2 cellular contexts compared by ENCODE assay signal in genomic region chr5:1165864-1166263, GRCh38.
TF ChIP-seq lines count a peak whose summit lies in the region.

No MANE protein-coding gene starts in this region.

TF ChIP-seq in HEK293, 187 proteins besides CTCF, POLR2A, EP300 and RAD21:
- no peak for TF ChIP-seq ZNF629 (tag by site-specific recombination; IDR thresholded peaks at IDR 0.05)
- no peak for TF ChIP-seq WT1 (tag by site-specific recombination; IDR thresholded peaks at IDR 0.05)
- TF ChIP-seq ZNF664 (tag by site-specific recombination; IDR thresholded peaks at IDR 0.05): no peak
- no peak for TF ChIP-seq ZNF223 (tag by site-specific recombination; IDR thresholded peaks at IDR 0.05)
- TF ChIP-seq ZFP41 (tag by site-specific recombination; IDR thresholded peaks at IDR 0.05; ENCODE audit: borderline replicate concordance): no peak
- TF ChIP-seq FEZF1 (tag by site-specific recombination; IDR thresholded peaks at IDR 0.05): no peak
- TF ChIP-seq ZNF530 (tag by site-specific recombination; IDR thresholded peaks at IDR 0.05; ENCODE audit: low read depth): no peak
- no peak for TF ChIP-seq ZBTB17 (tag by site-specific recombination; IDR thresholded peaks at IDR 0.05)
- no peak for TF ChIP-seq ZNF292 (tag by site-specific recombination; IDR thresholded peaks at IDR 0.05; ENCODE audit: borderline replicate concordance, low read depth)
- peak; percentile 92 for TF ChIP-seq EGR2 (tag by site-specific recombination; IDR thresholded peaks at IDR 0.05; ENCODE audit: low read depth)
- TF ChIP-seq KLF1 (tag by site-specific recombination; IDR thresholded peaks at IDR 0.05): 0 out of 2 replicates have a peak, but pooled peaks have one; percentile 7
- peak; percentile 81 for TF ChIP-seq ZFHX2 (tag by site-specific recombination; conservative IDR thresholded peaks at IDR 0.05)
- peak; percentile 86 for TF ChIP-seq ZNF366 (tag by site-specific recombination; conservative IDR thresholded peaks at IDR 0.05)

TF ChIP-seq in K562, 482 proteins besides CTCF, POLR2A, EP300 and RAD21:
- TF ChIP-seq OTX1 (CRISPR knock-in tag; IDR thresholded peaks at IDR 0.05): peak; percentile 16; the same call in 1 of the 2 replicates
- 0 out of 2 replicates have a peak, but pooled peaks have one; percentile 5 for TF ChIP-seq THRB (CRISPR knock-in tag; conservative IDR thresholded peaks at IDR 0.05)
- TF ChIP-seq EGR1 (conservative IDR thresholded peaks at IDR 0.05): peak; percentile 53
- TF ChIP-seq KLF6 (CRISPR knock-in tag; IDR thresholded peaks at IDR 0.05; ENCODE audit: borderline replicate concordance): no peak
- no peak for TF ChIP-seq PATZ1 (CRISPR knock-in tag; IDR thresholded peaks at IDR 0.05; ENCODE audit: borderline replicate concordance)
- TF ChIP-seq STAT5B (CRISPR knock-in tag; IDR thresholded peaks at IDR 0.05): no peak
- no peak for TF ChIP-seq SUPT5H (IDR thresholded peaks at IDR 0.05)
TF ChIP-seq in K562: peak in this region for 3.
